In the genomic region with DNA sequence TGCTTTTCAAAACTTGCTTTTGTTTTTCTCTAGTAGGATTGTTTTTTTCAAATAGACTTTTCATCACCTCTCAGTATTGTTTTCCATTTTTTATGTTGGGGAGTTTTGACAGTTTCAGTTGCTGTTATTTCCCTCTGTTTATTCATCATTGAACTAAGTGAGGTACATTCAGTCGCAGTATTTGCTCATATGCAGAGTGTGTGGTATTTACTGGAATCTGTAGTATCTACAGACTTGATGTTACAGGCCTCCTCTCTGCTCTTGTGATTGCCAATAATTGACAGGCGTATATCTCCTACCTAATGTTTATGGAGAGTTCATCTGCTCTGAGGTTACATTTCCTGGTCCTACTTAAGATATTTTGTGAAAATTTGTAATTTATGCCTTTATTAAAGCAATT, we compare ENCODE assay signal across 11 cellular contexts. TPM values are rescaled to one million over a fixed set of nuclear protein-coding genes. Genes with fewer than 3 reads are reported as not detected.
DNase-seq lines count a peak whose midpoint lies in the region; ATAC-seq lines count a peak whose summit lies in the region.
"Had no signal": no experiment of that assay in that cellular context is flagged by ENCODE, and none has a peak within 500 bp of the region (broad histone marks: within the 10 kb centered on the region; RNA-seq: fewer than 3 reads in every experiment).

No MANE protein-coding gene starts in this region.

- H3K4me1 Mint-ChIP-seq in activated naive CD4-positive, alpha-beta T cell treated with anti-CD3 and anti-CD28 coated beads, Interleukin-2, amount 50 U/mL, for 24 hours: peaks cover 86% of the 10 kb centered on the region
- peaks cover 74 to 78% (median 75%) of the 10 kb centered on the region in 3 donors for H3K4me1 Mint-ChIP-seq in T-cell

- POLR2A ChIA-PET in T-cell (lab: Charles Lee): interaction anchor here in 1 of 2 donors (0.6 kb wide), 1 partner anchor 182 kb away, joined by 3 read pairs; no protein-coding TSS in a partner anchor

- peaks cover 24% of the 10 kb centered on the region for H3K36me3 Mint-ChIP-seq in activated naive CD4-positive, alpha-beta T cell treated with anti-CD3 and anti-CD28 coated beads, Interleukin-2, amount 50 U/mL, for 24 hours
- peaks cover 15% of the 10 kb centered on the region for H3K36me3 Mint-ChIP-seq in T-cell

- DNase-seq in activated naive CD4-positive, alpha-beta T cell treated with Interleukin-2 at 50 U/mL for 16 hours: no peak
- DNase-seq in T-cell (no peak), SW480 (ENCODE audit: low spot score) (no peak), HuH-7 (ENCODE audit: low spot score) (no peak), COLO668 (lab: John Stamatoyannopoulos, UW; ENCODE audit: unreplicated experiment) (no peak)
- DNase-seq in stimulated activated CD4-positive, alpha-beta T cell treated with anti-CD3 and anti-CD28 coated beads, Interleukin-1b, Interleukin-23, amount 100 ng/mL, for 48 hours: no peak
- DNase-seq: MG63, T1000 had no signal

- H3K27me3 Mint-ChIP-seq in activated naive CD4-positive, alpha-beta T cell treated with anti-CD3 and anti-CD28 coated beads, Interleukin-2, amount 50 U/mL, for 24 hours: no peaks in the 10 kb centered on the region
- H3K27me3 Mint-ChIP-seq in T-cell: no peaks in the 10 kb centered on the region

- H3K27ac Mint-ChIP-seq in activated naive CD4-positive, alpha-beta T cell treated with anti-CD3 and anti-CD28 coated beads, Interleukin-2, amount 50 U/mL, for 24 hours: peak overlapping the region; percentile 90
- H3K27ac Mint-ChIP-seq in T-cell: peak overlapping the region; percentile 69 to 72

- H3K9me3 Mint-ChIP-seq in activated naive CD4-positive, alpha-beta T cell treated with anti-CD3 and anti-CD28 coated beads, Interleukin-2, amount 50 U/mL, for 24 hours: peaks cover 7% of the 10 kb centered on the region
- peaks cover 0 to 3% (median 2%) of the 10 kb centered on the region in 3 donors for H3K9me3 Mint-ChIP-seq in T-cell

- ATAC-seq in HG02588 (IDR thresholded peaks at IDR 0.05; ENCODE audit: unreplicated experiment): peak; percentile 84
- ATAC-seq in T-cell (replicated peaks in 1 of 4): peak; percentile 35 to 86 (median 54)
- ATAC-seq: Panc1 had no signal

- H3K4me3 Mint-ChIP-seq in activated naive CD4-positive, alpha-beta T cell treated with anti-CD3 and anti-CD28 coated beads, Interleukin-2, amount 50 U/mL, for 24 hours: peak overlapping the region; percentile 64
- H3K4me3 Mint-ChIP-seq in T-cell: no peak overlapping the region

- CTCF ChIA-PET in T-cell (lab: Charles Lee): interaction anchor here (0.6 kb wide), 2 partner anchors 768 to 808 kb away, joined by 3 read pairs; no protein-coding TSS in a partner anchor

RNA-seq across cellular contexts. Expression of gene COX10, which starts 49.6 kb away (rescaled TPM):
- 10 to 100 TPM; 14.8 to 18.0 (median 16.3) TPM for total RNA-seq in T-cell
